ENCODE assay signal across 7 cellular contexts in the genomic region with DNA sequence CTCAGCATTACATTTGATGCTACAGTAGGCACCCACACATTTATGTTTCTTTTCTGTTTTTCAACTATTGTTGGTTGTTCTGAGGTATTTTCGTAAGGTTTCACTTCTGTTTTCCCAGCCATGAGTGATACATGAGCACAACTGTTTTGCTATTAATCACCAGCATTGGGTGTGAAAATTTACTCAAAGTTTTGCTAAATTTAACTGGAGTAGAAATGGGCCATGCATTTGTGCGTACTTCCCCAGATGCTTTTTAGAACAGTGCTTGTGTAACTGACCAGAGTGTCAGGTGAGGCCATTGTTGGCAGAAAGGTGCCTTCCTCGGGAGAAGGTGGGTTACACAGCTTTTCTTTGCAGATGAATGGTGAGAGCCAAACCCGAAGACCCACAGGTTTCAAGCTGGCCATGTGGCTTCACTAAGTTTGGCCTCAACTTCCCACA.
A peak's percentile ranks its signal among the peaks of the same experiment; 100 is the strongest.
DNase-seq lines count a peak whose midpoint lies in the region; ATAC-seq and TF ChIP-seq lines count a peak whose summit lies in the region.

No MANE protein-coding gene starts in this region.

- H3K36me3 Mint-ChIP-seq in progenitor cell of endocrine pancreas (ENCODE audit: insufficient read depth): peaks cover 13% of the 10 kb centered on the region

- H3K4me1 ChIP-seq in Peyer's patch (peaks cover 0 to 14% (median 2%) of the 10 kb centered on the region in 4 donors), PC-9 (replicated peaks; ENCODE audit: insufficient read depth) (peaks cover 6% of the 10 kb centered on the region)

- TF ChIP-seq POLR2A in GM19099 (IDR thresholded peaks at IDR 0.05; ENCODE audit: extremely low read depth, insufficient read length, low read depth) (peak; percentile 20), Peyer's patch (IDR thresholded peaks at IDR 0.05) (no peak)

- H3K4me3 ChIP-seq in Peyer's patch (no peak overlapping the region), PC-9 (no peak overlapping the region)

- TF ChIP-seq CTCF in Peyer's patch (IDR thresholded peaks at IDR 0.05): no peak
- no peak for TF ChIP-seq CTCF in progenitor cell of endocrine pancreas (IDR thresholded peaks at IDR 0.05; ENCODE audit: unreplicated experiment)
- no peak for TF ChIP-seq CTCF in PC-9 (conservative IDR thresholded peaks at IDR 0.05)

- H3K4me3 Mint-ChIP-seq in progenitor cell of endocrine pancreas (ENCODE audit: low read depth): no peak overlapping the region

- peak overlapping the region in 3 of 4 donors; percentile 48 to 81 (median 77) for H3K27ac ChIP-seq in Peyer's patch
- H3K27ac ChIP-seq in PC-9: no peak overlapping the region

- no peaks in the 10 kb centered on the region for H3K9me3 Mint-ChIP-seq in progenitor cell of endocrine pancreas (ENCODE audit: low read depth)

- no peaks in the 10 kb centered on the region for H3K79me2 ChIP-seq in PC-9 (ENCODE audit: low read depth)

- intact Hi-C loops in PC-9 (cut with micrococcal nuclease; ENCODE audit: unreplicated experiment): no loop called here

- no peaks in the 10 kb centered on the region for H3K9me3 ChIP-seq in Peyer's patch
- H3K9me3 ChIP-seq in PC-9 (ENCODE audit: insufficient read depth, low read depth): no peaks in the 10 kb centered on the region

- H3K4me1 Mint-ChIP-seq in progenitor cell of endocrine pancreas (ENCODE audit: low read depth): no peaks in the 10 kb centered on the region

- no peaks in the 10 kb centered on the region for H3K9me2 ChIP-seq in PC-9 (ENCODE audit: insufficient read depth)

- ATAC-seq in HG02870 (IDR thresholded peaks at IDR 0.05; ENCODE audit: unreplicated experiment): peak; percentile 61

- POLR2A ChIA-PET in PC-9 (lab: Charles Lee; ENCODE audit: unreplicated experiment): no interaction called here

- CTCF ChIA-PET in PC-9 (lab: Charles Lee): no interaction called here

- no peaks in the 10 kb centered on the region; the same call in 1 of the 2 replicates for H3F3A ChIP-seq in PC-9 (ENCODE audit: insufficient read depth, low read depth)

- no peaks in the 10 kb centered on the region for H3K36me3 ChIP-seq in Peyer's patch
- H3K36me3 ChIP-seq in PC-9 (ENCODE audit: low read depth): no peaks in the 10 kb centered on the region

- BruUV-seq in PC-9 (replicated peaks; lab: Mats Ljungman, UMichigan): no TSS peak

- no peaks in the 10 kb centered on the region for H3K27me3 Mint-ChIP-seq in progenitor cell of endocrine pancreas

- H3K27me3 ChIP-seq in Peyer's patch: no peaks in the 10 kb centered on the region
- no peaks in the 10 kb centered on the region for H3K27me3 ChIP-seq in PC-9 (ENCODE audit: insufficient read depth, low read depth)

- H3K4me2 ChIP-seq in PC-9: no peak overlapping the region

- peak overlapping the region; percentile 19 for H3K27ac Mint-ChIP-seq in progenitor cell of endocrine pancreas

- no peaks in the 10 kb centered on the region for H4K20me1 ChIP-seq in PC-9 (ENCODE audit: insufficient read depth)

- no peak overlapping the region for H2AFZ ChIP-seq in PC-9

- DNase-seq in Peyer's patch (peak in 2 of 3 donors; percentile 76 to 79), progenitor cell of endocrine pancreas (ENCODE audit: low spot score, unreplicated experiment) (no peak), middle frontal gyrus (ENCODE audit: extremely low spot score, low spot score) (no peak), PC-9 (no peak), KG1 (lab: John Stamatoyannopoulos, UW) (no peak)

Comparison
In these comparisons a context has a peak if more than half of its experiments do, and no peak if none do; other contexts are left out.
1. DNase-seq: peak in Peyer's patch (2 of 3); none in progenitor cell of endocrine pancreas (single experiment), middle frontal gyrus (single experiment), PC-9 (0 of 2) and KG1 (single experiment).